ENCODE assay signal across 2 cellular contexts in the genomic region with DNA sequence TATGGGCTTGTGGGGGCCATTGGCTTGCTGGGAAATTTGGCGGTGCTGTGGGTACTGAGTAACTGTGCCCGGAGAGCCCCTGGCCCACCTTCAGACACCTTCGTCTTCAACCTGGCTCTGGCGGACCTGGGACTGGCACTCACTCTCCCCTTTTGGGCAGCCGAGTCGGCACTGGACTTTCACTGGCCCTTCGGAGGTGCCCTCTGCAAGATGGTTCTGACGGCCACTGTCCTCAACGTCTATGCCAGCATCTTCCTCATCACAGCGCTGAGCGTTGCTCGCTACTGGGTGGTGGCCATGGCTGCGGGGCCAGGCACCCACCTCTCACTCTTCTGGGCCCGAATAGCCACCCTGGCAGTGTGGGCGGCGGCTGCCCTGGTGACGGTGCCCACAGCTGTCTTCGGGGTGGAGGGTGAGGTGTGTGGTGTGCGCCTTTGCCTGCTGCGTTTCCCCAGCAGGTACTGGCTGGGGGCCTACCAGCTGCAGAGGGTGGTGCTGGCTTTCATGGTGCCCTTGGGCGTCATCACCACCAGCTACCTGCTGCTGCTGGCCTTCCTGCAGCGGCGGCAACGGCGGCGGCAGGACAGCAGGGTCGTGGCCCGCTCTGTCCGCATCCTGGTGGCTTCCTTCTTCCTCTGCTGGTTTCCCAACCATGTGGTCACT.
TF ChIP-seq lines count a peak whose summit lies in the region.

No MANE protein-coding gene starts in this region.

TF ChIP-seq in SK-N-SH, 30 proteins besides CTCF, POLR2A, EP300 and RAD21:
- TF ChIP-seq POLR2AphosphoS5 (IDR thresholded peaks at IDR 0.05; ENCODE audit: low read depth, low read length) (0 out of 2 replicates have a peak, but pooled peaks have one; percentile 3), JUND (IDR thresholded peaks at IDR 0.05) (no peak), FOXJ3 (CRISPR knock-in tag; IDR thresholded peaks at IDR 0.05) (no peak)
TF ChIP-seq in SK-N-SH: peak in this region for 1.

TF ChIP-seq in SK-N-SH treated with all-trans-retinoic acid at 6 μM for 48 hours, 23 proteins besides CTCF, POLR2A, EP300 and RAD21:
- TF ChIP-seq, protein P1, sequence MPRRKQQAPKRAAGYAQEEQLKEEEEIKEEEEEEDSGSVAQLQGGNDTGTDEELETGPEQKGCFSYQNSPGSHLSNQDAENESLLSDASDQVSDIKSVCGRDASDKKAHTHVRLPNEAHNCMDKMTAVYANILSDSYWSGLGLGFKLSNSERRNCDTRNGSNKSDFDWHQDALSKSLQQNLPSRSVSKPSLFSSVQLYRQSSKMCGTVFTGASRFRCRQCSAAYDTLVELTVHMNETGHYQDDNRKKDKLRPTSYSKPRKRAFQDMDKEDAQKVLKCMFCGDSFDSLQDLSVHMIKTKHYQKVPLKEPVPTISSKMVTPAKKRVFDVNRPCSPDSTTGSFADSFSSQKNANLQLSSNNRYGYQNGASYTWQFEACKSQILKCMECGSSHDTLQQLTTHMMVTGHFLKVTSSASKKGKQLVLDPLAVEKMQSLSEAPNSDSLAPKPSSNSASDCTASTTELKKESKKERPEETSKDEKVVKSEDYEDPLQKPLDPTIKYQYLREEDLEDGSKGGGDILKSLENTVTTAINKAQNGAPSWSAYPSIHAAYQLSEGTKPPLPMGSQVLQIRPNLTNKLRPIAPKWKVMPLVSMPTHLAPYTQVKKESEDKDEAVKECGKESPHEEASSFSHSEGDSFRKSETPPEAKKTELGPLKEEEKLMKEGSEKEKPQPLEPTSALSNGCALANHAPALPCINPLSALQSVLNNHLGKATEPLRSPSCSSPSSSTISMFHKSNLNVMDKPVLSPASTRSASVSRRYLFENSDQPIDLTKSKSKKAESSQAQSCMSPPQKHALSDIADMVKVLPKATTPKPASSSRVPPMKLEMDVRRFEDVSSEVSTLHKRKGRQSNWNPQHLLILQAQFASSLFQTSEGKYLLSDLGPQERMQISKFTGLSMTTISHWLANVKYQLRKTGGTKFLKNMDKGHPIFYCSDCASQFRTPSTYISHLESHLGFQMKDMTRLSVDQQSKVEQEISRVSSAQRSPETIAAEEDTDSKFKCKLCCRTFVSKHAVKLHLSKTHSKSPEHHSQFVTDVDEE (CRISPR knock-in tag; IDR thresholded peaks at IDR 0.05): no peak
- TF ChIP-seq CSDC2 (CRISPR knock-in tag; IDR thresholded peaks at IDR 0.05): no peak
- TF ChIP-seq TOX (CRISPR knock-in tag; IDR thresholded peaks at IDR 0.05; ENCODE audit: borderline replicate concordance): no peak
- TF ChIP-seq GLIS3 (CRISPR knock-in tag; IDR thresholded peaks at IDR 0.05): no peak
- TF ChIP-seq ISL1 (CRISPR knock-in tag; IDR thresholded peaks at IDR 0.05): no peak
- TF ChIP-seq ZNF565 (CRISPR knock-in tag; conservative IDR thresholded peaks at IDR 0.05; ENCODE audit: low read depth): no peak
- TF ChIP-seq ZFP30 (CRISPR knock-in tag; IDR thresholded peaks at IDR 0.05): no peak
- TF ChIP-seq, protein P2, sequence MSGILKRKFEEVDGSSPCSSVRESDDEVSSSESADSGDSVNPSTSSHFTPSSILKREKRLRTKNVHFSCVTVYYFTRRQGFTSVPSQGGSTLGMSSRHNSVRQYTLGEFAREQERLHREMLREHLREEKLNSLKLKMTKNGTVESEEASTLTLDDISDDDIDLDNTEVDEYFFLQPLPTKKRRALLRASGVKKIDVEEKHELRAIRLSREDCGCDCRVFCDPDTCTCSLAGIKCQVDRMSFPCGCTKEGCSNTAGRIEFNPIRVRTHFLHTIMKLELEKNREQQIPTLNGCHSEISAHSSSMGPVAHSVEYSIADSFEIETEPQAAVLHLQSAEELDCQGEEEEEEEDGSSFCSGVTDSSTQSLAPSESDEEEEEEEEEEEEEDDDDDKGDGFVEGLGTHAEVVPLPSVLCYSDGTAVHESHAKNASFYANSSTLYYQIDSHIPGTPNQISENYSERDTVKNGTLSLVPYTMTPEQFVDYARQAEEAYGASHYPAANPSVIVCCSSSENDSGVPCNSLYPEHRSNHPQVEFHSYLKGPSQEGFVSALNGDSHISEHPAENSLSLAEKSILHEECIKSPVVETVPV (CRISPR knock-in tag; IDR thresholded peaks at IDR 0.05): no peak
- TF ChIP-seq BACH2 (CRISPR knock-in tag; IDR thresholded peaks at IDR 0.05; ENCODE audit: borderline replicate concordance): no peak
- no peak for TF ChIP-seq OSR1 (CRISPR knock-in tag; IDR thresholded peaks at IDR 0.05)
- no peak for TF ChIP-seq SNAI2 (CRISPR knock-in tag; IDR thresholded peaks at IDR 0.05)
- no peak for TF ChIP-seq ZNF8 (CRISPR knock-in tag; IDR thresholded peaks at IDR 0.05)
- TF ChIP-seq ARNTL (CRISPR knock-in tag; IDR thresholded peaks at IDR 0.05; ENCODE audit: borderline replicate concordance, low read depth): no peak
- no peak for TF ChIP-seq TCF4 (CRISPR knock-in tag; IDR thresholded peaks at IDR 0.05; ENCODE audit: borderline replicate concordance)
- TF ChIP-seq, protein P3, sequence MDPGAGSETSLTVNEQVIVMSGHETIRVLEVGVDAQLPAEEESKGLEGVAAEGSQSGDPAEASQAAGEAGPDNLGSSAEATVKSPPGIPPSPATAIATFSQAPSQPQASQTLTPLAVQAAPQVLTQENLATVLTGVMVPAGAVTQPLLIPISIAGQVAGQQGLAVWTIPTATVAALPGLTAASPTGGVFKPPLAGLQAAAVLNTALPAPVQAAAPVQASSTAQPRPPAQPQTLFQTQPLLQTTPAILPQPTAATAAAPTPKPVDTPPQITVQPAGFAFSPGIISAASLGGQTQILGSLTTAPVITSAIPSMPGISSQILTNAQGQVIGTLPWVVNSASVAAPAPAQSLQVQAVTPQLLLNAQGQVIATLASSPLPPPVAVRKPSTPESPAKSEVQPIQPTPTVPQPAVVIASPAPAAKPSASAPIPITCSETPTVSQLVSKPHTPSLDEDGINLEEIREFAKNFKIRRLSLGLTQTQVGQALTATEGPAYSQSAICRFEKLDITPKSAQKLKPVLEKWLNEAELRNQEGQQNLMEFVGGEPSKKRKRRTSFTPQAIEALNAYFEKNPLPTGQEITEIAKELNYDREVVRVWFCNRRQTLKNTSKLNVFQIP (CRISPR knock-in tag; IDR thresholded peaks at IDR 0.05; ENCODE audit: borderline replicate concordance, low read depth): no peak
- TF ChIP-seq, protein P4, sequence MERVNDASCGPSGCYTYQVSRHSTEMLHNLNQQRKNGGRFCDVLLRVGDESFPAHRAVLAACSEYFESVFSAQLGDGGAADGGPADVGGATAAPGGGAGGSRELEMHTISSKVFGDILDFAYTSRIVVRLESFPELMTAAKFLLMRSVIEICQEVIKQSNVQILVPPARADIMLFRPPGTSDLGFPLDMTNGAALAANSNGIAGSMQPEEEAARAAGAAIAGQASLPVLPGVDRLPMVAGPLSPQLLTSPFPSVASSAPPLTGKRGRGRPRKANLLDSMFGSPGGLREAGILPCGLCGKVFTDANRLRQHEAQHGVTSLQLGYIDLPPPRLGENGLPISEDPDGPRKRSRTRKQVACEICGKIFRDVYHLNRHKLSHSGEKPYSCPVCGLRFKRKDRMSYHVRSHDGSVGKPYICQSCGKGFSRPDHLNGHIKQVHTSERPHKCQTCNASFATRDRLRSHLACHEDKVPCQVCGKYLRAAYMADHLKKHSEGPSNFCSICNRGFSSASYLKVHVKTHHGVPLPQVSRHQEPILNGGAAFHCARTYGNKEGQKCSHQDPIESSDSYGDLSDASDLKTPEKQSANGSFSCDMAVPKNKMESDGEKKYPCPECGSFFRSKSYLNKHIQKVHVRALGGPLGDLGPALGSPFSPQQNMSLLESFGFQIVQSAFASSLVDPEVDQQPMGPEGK (CRISPR knock-in tag; IDR thresholded peaks at IDR 0.05; ENCODE audit: borderline replicate concordance): no peak
